Comparison of ENCODE assay signal across 1 cellular context in the genomic region with DNA sequence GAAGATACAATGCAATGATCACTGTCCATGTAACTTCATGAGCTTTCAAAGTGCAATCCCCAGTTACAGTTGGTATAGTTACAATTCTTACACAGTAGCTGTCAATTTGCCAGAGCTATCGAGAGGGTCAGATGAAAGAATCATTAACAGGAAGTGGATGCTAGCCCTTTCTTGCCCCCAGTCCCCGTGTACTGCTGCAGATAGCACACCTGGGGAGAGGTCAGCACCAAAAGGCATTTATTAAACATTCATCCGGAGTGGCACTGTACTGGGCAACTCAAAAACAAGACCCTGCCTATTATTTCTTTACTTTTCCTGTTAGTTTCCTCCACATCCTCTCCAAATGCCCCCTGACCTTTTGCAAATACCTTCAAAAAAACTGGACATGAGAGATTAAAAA.
TF ChIP-seq lines count a peak whose summit lies in the region.

No MANE protein-coding gene starts in this region.

TF ChIP-seq in HepG2, 621 proteins besides CTCF, POLR2A, EP300 and RAD21:
- no peak for TF ChIP-seq JUND (CRISPR knock-in tag; IDR thresholded peaks at IDR 0.05)
- TF ChIP-seq GATA4 (IDR thresholded peaks at IDR 0.05; ENCODE audit: borderline replicate concordance, low read depth) = no peak
- no peak for TF ChIP-seq KDM2A (CRISPR knock-in tag; IDR thresholded peaks at IDR 0.05; ENCODE audit: borderline replicate concordance, low read depth)
- no peak for TF ChIP-seq ZNF709 (CRISPR knock-in tag; IDR thresholded peaks at IDR 0.05)
- TF ChIP-seq NR2F6 (IDR thresholded peaks at IDR 0.05) = 0 out of 2 replicates have a peak, but pooled peaks have one; percentile 24
- no peak for TF ChIP-seq NR2F6 (CRISPR knock-in tag; IDR thresholded peaks at IDR 0.05)
- TF ChIP-seq ZBTB8A (CRISPR knock-in tag; IDR thresholded peaks at IDR 0.05; ENCODE audit: borderline replicate concordance, low read depth) = no peak
